Comparison of ENCODE assay signal across 27 cellular contexts in genomic region chr9:134700636-134701350, GRCh38.
"Had no signal": no experiment of that assay in that cellular context is flagged by ENCODE, and none has a peak within 500 bp of the region (broad histone marks: within the 10 kb centered on the region; RNA-seq: fewer than 3 reads in every experiment).

No MANE protein-coding gene starts in this region.

- H3K27ac ChIP-seq: breast epithelium, heart right ventricle, pancreas, right lobe of liver, testis had no signal

- H3K4me1 ChIP-seq: breast epithelium, pancreas, right lobe of liver, testis had no signal

- H3K27ac Mint-ChIP-seq: activated naive CD4-positive, alpha-beta T cell treated with anti-CD3 and anti-CD28 coated beads, Interleukin-2, amount 10 ng/mL, durations not matched to agents 7 days and 5 days; activated naive CD8-positive, alpha-beta T cell treated with anti-CD3 and anti-CD28 coated beads, Interleukin-2, amount 50 U/mL, for 24 hours; dendritic cell treated with granulocyte-macrophage colony-stimulating factor and Interleukin-4, amounts not matched to agents 40 ng/mL and 50 ng/mL, for 4 days; naive B cell; stimulated activated memory B cell treated with anti-CD40 and anti-IgM and Interleukin-4, amounts not matched to agents 10 μg/mL and 1 μg/mL and 100 μg/mL, for 72 hours; T-helper 1 cell treated with Interleukin-12 subunit alpha and Interleukin-12 subunit beta and Interleukin-4 antibody, amounts not matched to agents 30 μg/mL and 1 μg/mL, for 36 hours; type B pancreatic cell had no signal

- H3K27me3 ChIP-seq: breast epithelium, esophagus muscularis mucosa, gastroesophageal sphincter, heart right ventricle, pancreas, right lobe of liver, testis had no signal

- H3K9me3 ChIP-seq: breast epithelium, esophagus muscularis mucosa, gastroesophageal sphincter, heart right ventricle, left ventricle myocardium inferior, mucosa of descending colon, pancreas, right lobe of liver, testis had no signal

- H3K9me3 Mint-ChIP-seq: activated naive CD4-positive, alpha-beta T cell treated with anti-CD3 and anti-CD28 coated beads, Interleukin-2, amount 10 ng/mL, durations not matched to agents 7 days and 5 days; activated naive CD8-positive, alpha-beta T cell treated with anti-CD3 and anti-CD28 coated beads, Interleukin-2, amount 50 U/mL, for 24 hours; dendritic cell treated with granulocyte-macrophage colony-stimulating factor and Interleukin-4, amounts not matched to agents 40 ng/mL and 50 ng/mL, for 4 days; naive B cell; neural crest cell; stimulated activated memory B cell treated with anti-CD40 and anti-IgM and Interleukin-4, amounts not matched to agents 10 μg/mL and 1 μg/mL and 100 μg/mL, for 72 hours; T-helper 1 cell treated with Interleukin-12 subunit alpha and Interleukin-12 subunit beta and Interleukin-4 antibody, amounts not matched to agents 30 μg/mL and 1 μg/mL, for 36 hours; type B pancreatic cell had no signal

- ATAC-seq: activated naive CD8-positive, alpha-beta T cell treated with anti-CD3 and anti-CD28 coated beads, Interleukin-2, amount 50 U/mL, for 24 hours; gastroesophageal sphincter; heart right ventricle; mucosa of descending colon; pancreas; right lobe of liver; stimulated activated memory B cell treated with anti-CD40 and anti-IgM and Interleukin-4, amounts not matched to agents 10 μg/mL and 1 μg/mL and 100 μg/mL, for 72 hours had no signal

- H3K27me3 Mint-ChIP-seq: activated naive CD8-positive, alpha-beta T cell treated with anti-CD3 and anti-CD28 coated beads, Interleukin-2, amount 50 U/mL, for 24 hours; naive B cell; type B pancreatic cell had no signal

- H3K4me3 ChIP-seq: breast epithelium, esophagus muscularis mucosa, gastroesophageal sphincter, heart right ventricle, left ventricle myocardium inferior, mucosa of descending colon, pancreas, right lobe of liver, testis had no signal

- H3K4me1 Mint-ChIP-seq: activated naive CD4-positive, alpha-beta T cell treated with anti-CD3 and anti-CD28 coated beads, Interleukin-2, amount 10 ng/mL, durations not matched to agents 7 days and 5 days; activated naive CD8-positive, alpha-beta T cell treated with anti-CD3 and anti-CD28 coated beads, Interleukin-2, amount 50 U/mL, for 24 hours; naive B cell; stimulated activated memory B cell treated with anti-CD40 and anti-IgM and Interleukin-4, amounts not matched to agents 10 μg/mL and 1 μg/mL and 100 μg/mL, for 72 hours had no signal

- H3K36me3 ChIP-seq: breast epithelium, pancreas, right lobe of liver had no signal

- H3K36me3 Mint-ChIP-seq: activated naive CD4-positive, alpha-beta T cell treated with anti-CD3 and anti-CD28 coated beads, Interleukin-2, amount 10 ng/mL, durations not matched to agents 7 days and 5 days; naive B cell; stimulated activated memory B cell treated with anti-CD40 and anti-IgM and Interleukin-4, amounts not matched to agents 10 μg/mL and 1 μg/mL and 100 μg/mL, for 72 hours had no signal

- H3K4me3 Mint-ChIP-seq: activated naive CD4-positive, alpha-beta T cell treated with anti-CD3 and anti-CD28 coated beads, Interleukin-2, amount 10 ng/mL, durations not matched to agents 7 days and 5 days; activated naive CD8-positive, alpha-beta T cell treated with anti-CD3 and anti-CD28 coated beads, Interleukin-2, amount 50 U/mL, for 24 hours; dendritic cell treated with granulocyte-macrophage colony-stimulating factor and Interleukin-4, amounts not matched to agents 40 ng/mL and 50 ng/mL, for 4 days; naive B cell; neural crest cell; stimulated activated memory B cell treated with anti-CD40 and anti-IgM and Interleukin-4, amounts not matched to agents 10 μg/mL and 1 μg/mL and 100 μg/mL, for 72 hours; T-helper 1 cell treated with Interleukin-12 subunit alpha and Interleukin-12 subunit beta and Interleukin-4 antibody, amounts not matched to agents 30 μg/mL and 1 μg/mL, for 36 hours; type B pancreatic cell had no signal

- DNase-seq: activated CD4-positive, alpha-beta T cell treated with anti-CD3 and anti-CD28 coated beads for 1 hour; activated CD8-positive, alpha-beta memory T cell treated with anti-CD3 and anti-CD28 coated beads for 24 hours; activated CD8-positive, alpha-beta memory T cell treated with anti-CD3 and anti-CD28 coated beads, Interleukin-2, amount 50 U/mL, for 48 hours; activated effector memory CD4-positive, alpha-beta T cell treated with Interleukin-2 at 50 U/mL for 16 hours; activated naive CD4-positive, alpha-beta T cell treated with anti-CD3 and anti-CD28 coated beads, Interleukin-2, amount 10 ng/mL, durations not matched to agents 7 days and 5 days; activated naive CD8-positive, alpha-beta T cell treated with anti-CD3 and anti-CD28 coated beads, Interleukin-2, amount 50 U/mL, for 24 hours; activated T-cell treated with anti-CD3 and anti-CD28 coated beads, Interleukin-2, amount 50 U/mL, for 48 hours; aorta; cerebellar nuclear complex; effector CD8-positive, alpha-beta T cell; left ventricle myocardium inferior; naive B cell; right lobe of liver; small intestine; stimulated activated CD4-positive, alpha-beta T cell treated with anti-CD3 and anti-CD28 coated beads, Interleukin-4, amount 100 ng/mL, for 4 hours; testis had no signal
